17 cellular contexts compared by ENCODE assay signal in the genomic region with DNA sequence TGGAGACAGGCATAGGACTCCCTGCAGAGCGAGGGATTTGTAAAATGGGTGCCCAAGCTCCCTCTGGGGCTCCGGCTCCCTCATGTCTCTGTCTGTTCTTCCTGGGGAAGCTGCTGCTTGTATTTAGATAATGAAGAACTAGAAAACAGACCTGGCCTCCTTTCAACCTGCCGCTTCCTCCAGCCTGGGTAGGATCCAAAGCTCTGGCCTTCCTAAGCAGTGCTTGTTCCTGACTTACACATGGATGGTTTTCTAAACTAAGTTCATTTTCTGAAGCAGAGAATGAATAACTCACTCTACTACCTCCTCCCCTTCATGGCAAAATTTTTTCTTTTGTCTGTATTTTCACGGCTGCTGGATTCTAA. TPM values are rescaled to one million over a fixed set of nuclear protein-coding genes. Genes with fewer than 3 reads are reported as not detected.
DNase-seq lines count a peak whose midpoint lies in the region; ATAC-seq and TF ChIP-seq lines count a peak whose summit lies in the region.
"Had no signal": no experiment of that assay in that cellular context is flagged by ENCODE, and none has a peak within 500 bp of the region (broad histone marks: within the 10 kb centered on the region; RNA-seq: fewer than 3 reads in every experiment).

No MANE protein-coding gene starts in this region.

- H4K20me1 ChIP-seq in SK-N-SH (ENCODE audit: insufficient read depth): no peaks in the 10 kb centered on the region

- H3K9me3 Mint-ChIP-seq in nephron: no peaks in the 10 kb centered on the region
- H3K9me3 Mint-ChIP-seq: activated T-helper 2 cell treated with anti-CD3 and anti-CD28 coated beads, Interferon-gamma antibody, Interleukin-2, Interleukin-4, amounts not matched to agents 10 μg/mL and 5 μg/mL and 100 μg/mL, durations not matched to agents 14 hours and 24 hours and 36 hours; CD8-positive, alpha-beta memory T cell had no signal

- no peak for TF ChIP-seq RAD21 in SK-N-SH (IDR thresholded peaks at IDR 0.05; ENCODE audit: low read length)

- POLR2A ChIA-PET in SK-N-SH (lab: Yijun Ruan, JAX): interaction anchor here (0.6 kb wide), 1 partner anchor 394 kb away, joined by 3 read pairs; no protein-coding TSS in a partner anchor
- POLR2A ChIA-PET in GM10248 (lab: Yijun Ruan, JAX): no interaction called here

- CTCF ChIA-PET in SK-N-SH (lab: Yijun Ruan, JAX) (interaction anchor here (1.0 to 12.5 kb wide), 7 partner anchors 9 to 516 kb away, joined by 3 to 145 read pairs (median 5); no protein-coding TSS in a partner anchor), GM10248 (lab: Yijun Ruan, JAX) (interaction anchor here (2.8 kb wide), 1 partner anchor 13 kb away, joined by 9 read pairs; no protein-coding TSS in a partner anchor)

- H3K27me3 ChIP-seq in SK-N-SH (ENCODE audit: insufficient read depth): no peaks in the 10 kb centered on the region
- no peaks in the 10 kb centered on the region for H3K27me3 ChIP-seq in ectodermal cell (ENCODE audit: control insufficient read depth, insufficient read depth, low read length, poor library complexity, severe bottlenecking)
- no peaks in the 10 kb centered on the region for H3K27me3 ChIP-seq in thyroid gland
- H3K27me3 ChIP-seq: pancreas had no signal

- peak overlapping the region in 1 of 3 experiments; percentile 33 for H3K4me3 Mint-ChIP-seq in nephron
- H3K4me3 Mint-ChIP-seq: activated CD4-positive, alpha-beta memory T cell treated with anti-CD3 and anti-CD28 coated beads for 36 hours had no signal

- H3K4me1 Mint-ChIP-seq in nephron: peaks cover 69% of the 10 kb centered on the region
- H3K4me1 Mint-ChIP-seq: CD8-positive, alpha-beta memory T cell had no signal

- H3K9me3 ChIP-seq in SK-N-SH (no peaks in the 10 kb centered on the region), ectodermal cell (ENCODE audit: control insufficient read depth, low read length) (no peaks in the 10 kb centered on the region), thyroid gland (no peaks in the 10 kb centered on the region)
- H3K9me3 ChIP-seq: pancreas had no signal

- TF ChIP-seq POLR2A in thyroid gland (IDR thresholded peaks at IDR 0.05): no peak

- no peak for TF ChIP-seq CTCF in SK-N-SH (IDR thresholded peaks at IDR 0.05)
- no peak for TF ChIP-seq CTCF in nephron (IDR thresholded peaks at IDR 0.05; ENCODE audit: unreplicated experiment in 3 of 3)
- TF ChIP-seq CTCF in thyroid gland (IDR thresholded peaks at IDR 0.05): no peak
- TF ChIP-seq CTCF in GM10248 (IDR thresholded peaks at IDR 0.05; ENCODE audit: control extremely low read depth, extremely low read depth, low read depth, missing control alignments): no peak

- H3K27ac ChIP-seq in SK-N-SH (ENCODE audit: low read depth in 2 of 2, low read length in 1 of 2) (peak overlapping the region in 1 of 2 experiments; percentile 69; a peak in 2 of 4 replicates), ectodermal cell (ENCODE audit: insufficient read depth, low read depth, low read length, poor library complexity, severe bottlenecking) (peak overlapping the region; percentile 44), thyroid gland (peak overlapping the region in 2 of 3 donors; percentile 39 to 54)
- H3K27ac ChIP-seq: HL-60 had no signal

- no peak for TF ChIP-seq EP300 in SK-N-SH (IDR thresholded peaks at IDR 0.05; ENCODE audit: borderline replicate concordance in 1 of 2, low read depth in 1 of 2, low read length in 1 of 2)

- no peak overlapping the region for H3K4me3 ChIP-seq in SK-N-SH (ENCODE audit: low read depth in 2 of 2, low read length in 1 of 2)
- no peak overlapping the region for H3K4me3 ChIP-seq in ectodermal cell (ENCODE audit: insufficient read depth, low read depth, low read length)
- H3K4me3 ChIP-seq in thyroid gland (replicated peaks in 1 of 3): no peak overlapping the region
- H3K4me3 ChIP-seq: pancreas had no signal

- no peaks in the 10 kb centered on the region for H3K36me3 ChIP-seq in SK-N-SH (replicated peaks in 1 of 2; ENCODE audit: control insufficient read depth in 1 of 2, insufficient read depth in 2 of 2, low read length in 1 of 2)
- H3K36me3 ChIP-seq in ectodermal cell (ENCODE audit: control insufficient read depth, insufficient read depth, low read length): no peaks in the 10 kb centered on the region
- H3K36me3 ChIP-seq in thyroid gland: no peaks in the 10 kb centered on the region
- H3K36me3 ChIP-seq: pancreas had no signal

- H3K27ac Mint-ChIP-seq in nephron: peak overlapping the region; percentile 93 to 98 (median 98)
- H3K27ac Mint-ChIP-seq: activated CD4-positive, alpha-beta memory T cell treated with anti-CD3 and anti-CD28 coated beads for 36 hours; activated T-helper 2 cell treated with anti-CD3 and anti-CD28 coated beads, Interferon-gamma antibody, Interleukin-2, Interleukin-4, amounts not matched to agents 10 μg/mL and 5 μg/mL and 100 μg/mL, durations not matched to agents 14 hours and 24 hours and 36 hours; CD8-positive, alpha-beta memory T cell had no signal

- H3K9ac ChIP-seq in SK-N-SH: no peak overlapping the region

- H3K36me3 Mint-ChIP-seq in nephron (ENCODE audit: low read depth): peaks cover 10% of the 10 kb centered on the region
- H3K36me3 Mint-ChIP-seq: activated CD4-positive, alpha-beta memory T cell treated with anti-CD3 and anti-CD28 coated beads for 36 hours; CD8-positive, alpha-beta memory T cell had no signal

- no peak for ATAC-seq in SK-N-SH treated with all-trans-retinoic acid at 6 μM for 48 hours
- ATAC-seq: pancreas had no signal

- 100% methylated on average over 3 of the region's 4 CpGs for whole genome bisulfite sequencing in SK-N-SH (ENCODE audit: low lambda C conversion rate)
- WGBS in ectodermal cell, 2 experiments: 88 to 93% methylated on average over 4 of the region's 4 CpGs
- WGBS in thyroid gland, 2 donors: 56 to 66% methylated on average over 4 of the region's 4 CpGs

- H3K4me1 ChIP-seq in SK-N-SH (ENCODE audit: control insufficient read depth in 1 of 2, insufficient read depth in 2 of 2, low read depth in 1 of 2, low read length in 1 of 2) (peaks cover 25 to 35% of the 10 kb centered on the region in 2 experiments; a peak in 3 of 4 replicates), ectodermal cell (ENCODE audit: control insufficient read depth, insufficient read depth, low read length) (peaks cover 40% of the 10 kb centered on the region), thyroid gland (peaks cover 35 to 39% of the 10 kb centered on the region in 2 donors)

- H2AFZ ChIP-seq in SK-N-SH (ENCODE audit: low read depth): peak overlapping the region; percentile 42; the same call in 1 of the 2 replicates

- DNase-seq in SK-N-SH (no peak), thyroid gland (peak in 1 of 2 donors; percentile 41), superior temporal gyrus (ENCODE audit: extremely low spot score) (no peak), SK-N-DZ (ENCODE audit: low spot score) (no peak), GM10248 (ENCODE audit: extremely low spot score) (no peak)
- DNase-seq: activated CD4-positive, alpha-beta memory T cell treated with anti-CD3 and anti-CD28 coated beads for 36 hours; amniotic stem cell; CD8-positive, alpha-beta memory T cell; Karpas-422; NCI-H1436 treated with DMSO at 0.1 percent for 48 hours; NCI-H748 treated with DMSO at 0.1 percent for 48 hours had no signal

- no peaks in the 10 kb centered on the region for H3K79me2 ChIP-seq in SK-N-SH (ENCODE audit: insufficient read depth)

- H3K27me3 Mint-ChIP-seq in nephron (ENCODE audit: low read depth): peaks cover 5% of the 10 kb centered on the region

- intact Hi-C loops in thyroid gland (cut with DNase I): loop anchor here (5.0 to 10.0 kb wide), 2 partner anchors 52 to 310 kb away; no protein-coding TSS in a partner anchor

- H3K9me2 ChIP-seq in SK-N-SH: no peaks in the 10 kb centered on the region

- peaks cover 11% of the 10 kb centered on the region for H3F3A ChIP-seq in SK-N-SH (replicated peaks; ENCODE audit: insufficient read depth)

- H3K4me2 ChIP-seq in SK-N-SH: no peak overlapping the region

TF ChIP-seq in SK-N-SH, 30 proteins besides CTCF, POLR2A, EP300 and RAD21 (continues in another document):
- TF ChIP-seq YY1 (IDR thresholded peaks at IDR 0.05; ENCODE audit: low read depth): no peak
- TF ChIP-seq, protein P1, sequence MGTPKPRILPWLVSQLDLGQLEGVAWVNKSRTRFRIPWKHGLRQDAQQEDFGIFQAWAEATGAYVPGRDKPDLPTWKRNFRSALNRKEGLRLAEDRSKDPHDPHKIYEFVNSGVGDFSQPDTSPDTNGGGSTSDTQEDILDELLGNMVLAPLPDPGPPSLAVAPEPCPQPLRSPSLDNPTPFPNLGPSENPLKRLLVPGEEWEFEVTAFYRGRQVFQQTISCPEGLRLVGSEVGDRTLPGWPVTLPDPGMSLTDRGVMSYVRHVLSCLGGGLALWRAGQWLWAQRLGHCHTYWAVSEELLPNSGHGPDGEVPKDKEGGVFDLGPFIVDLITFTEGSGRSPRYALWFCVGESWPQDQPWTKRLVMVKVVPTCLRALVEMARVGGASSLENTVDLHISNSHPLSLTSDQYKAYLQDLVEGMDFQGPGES (IDR thresholded peaks at IDR 0.05; ENCODE audit: low read depth, low read length): no peak
- no peak for TF ChIP-seq MEF2A (IDR thresholded peaks at IDR 0.05; ENCODE audit: borderline replicate concordance, low read depth)
- TF ChIP-seq TAF1 (IDR thresholded peaks at IDR 0.05; ENCODE audit: borderline replicate concordance, low read depth, low read length): no peak
- no peak for TF ChIP-seq TCF12 (IDR thresholded peaks at IDR 0.05)

TF ChIP-seq in SK-N-SH treated with all-trans-retinoic acid at 6 μM for 48 hours, 23 proteins besides CTCF, POLR2A, EP300 and RAD21 (continues in another document):
- no peak for TF ChIP-seq ZNF8 (CRISPR knock-in tag; IDR thresholded peaks at IDR 0.05)
- TF ChIP-seq, protein P2, sequence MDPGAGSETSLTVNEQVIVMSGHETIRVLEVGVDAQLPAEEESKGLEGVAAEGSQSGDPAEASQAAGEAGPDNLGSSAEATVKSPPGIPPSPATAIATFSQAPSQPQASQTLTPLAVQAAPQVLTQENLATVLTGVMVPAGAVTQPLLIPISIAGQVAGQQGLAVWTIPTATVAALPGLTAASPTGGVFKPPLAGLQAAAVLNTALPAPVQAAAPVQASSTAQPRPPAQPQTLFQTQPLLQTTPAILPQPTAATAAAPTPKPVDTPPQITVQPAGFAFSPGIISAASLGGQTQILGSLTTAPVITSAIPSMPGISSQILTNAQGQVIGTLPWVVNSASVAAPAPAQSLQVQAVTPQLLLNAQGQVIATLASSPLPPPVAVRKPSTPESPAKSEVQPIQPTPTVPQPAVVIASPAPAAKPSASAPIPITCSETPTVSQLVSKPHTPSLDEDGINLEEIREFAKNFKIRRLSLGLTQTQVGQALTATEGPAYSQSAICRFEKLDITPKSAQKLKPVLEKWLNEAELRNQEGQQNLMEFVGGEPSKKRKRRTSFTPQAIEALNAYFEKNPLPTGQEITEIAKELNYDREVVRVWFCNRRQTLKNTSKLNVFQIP (CRISPR knock-in tag; IDR thresholded peaks at IDR 0.05; ENCODE audit: borderline replicate concordance, low read depth): no peak

RNA-seq across cellular contexts. Expression of a gene that starts 36.9 kb away (rescaled TPM):
- 0.07 TPM in 1 of 2 replicates, not detected in the other for polyA plus RNA-seq in SK-N-SH (2012; rRNA removed)
- 0.05 and 0.13 TPM in 2 replicates for polyA plus RNA-seq in SK-N-SH (2012; cell fraction: cytosol; rRNA removed)
- polyA plus RNA-seq in SK-N-SH (2012; cell fraction: nucleus; rRNA removed): not detected in 2 replicates
- polyA plus RNA-seq in ectodermal cell (2013, experiment 1 of 4): 0.28 TPM
- 0.36 TPM for polyA plus RNA-seq in ectodermal cell (2013, experiment 2 of 4)
- 0.16 TPM for polyA plus RNA-seq in ectodermal cell (2013, experiment 3 of 4)
- 0.28 TPM for polyA plus RNA-seq in ectodermal cell (2013, experiment 4 of 4)
- 10 to 100 TPM in 1 of 4 donors, 1 to 10 TPM in 3; 3.2 to 20.7 (median 6.4) TPM for total RNA-seq in thyroid gland
- 17.5 and 18.2 TPM in 2 replicates for polyA plus RNA-seq in SK-N-DZ (2014; cell fraction: cytosol; rRNA removed)
- polyA plus RNA-seq in SK-N-DZ (2014; cell fraction: nucleus; rRNA removed): 9.1 and 9.2 TPM in 2 replicates
- total RNA-seq: activated T-helper 2 cell treated with anti-CD3 and anti-CD28 coated beads, Interferon-gamma antibody, Interleukin-2, Interleukin-4, amounts not matched to agents 10 μg/mL and 5 μg/mL and 100 μg/mL, durations not matched to agents 14 hours and 24 hours and 36 hours; CD8-positive, alpha-beta memory T cell had no signal
- polyA plus RNA-seq: CD8-positive, alpha-beta memory T cell had no signal
